Comparison of ENCODE assay signal across 18 cellular contexts in genomic region chr11:12275818-12276217, GRCh38.
DNase-seq lines count a peak whose midpoint lies in the region; ATAC-seq, FAIRE-seq and TF ChIP-seq lines count a peak whose summit lies in the region.
"Had no signal": no experiment of that assay in that cellular context is flagged by ENCODE, and none has a peak within 500 bp of the region (broad histone marks: within the 10 kb centered on the region; RNA-seq: fewer than 3 reads in every experiment).

No MANE protein-coding gene starts in this region.

- H3K27ac Mint-ChIP-seq in osteocyte (ENCODE audit: unreplicated experiment): no peak overlapping the region
- H3K27ac Mint-ChIP-seq in activated naive CD4-positive, alpha-beta T cell treated with anti-CD3 and anti-CD28 coated beads, Interleukin-2, amount 10 ng/mL, durations not matched to agents 7 days and 5 days: no peak overlapping the region

- H3K4me2 ChIP-seq in K562 (ENCODE audit: insufficient read depth, low read length): no peak overlapping the region
- H3K4me2 ChIP-seq: BLaER1 had no signal

- H3K27me3 Mint-ChIP-seq in osteocyte (ENCODE audit: unreplicated experiment): no peaks in the 10 kb centered on the region
- H3K27me3 Mint-ChIP-seq in activated naive CD4-positive, alpha-beta T cell treated with anti-CD3 and anti-CD28 coated beads, Interleukin-2, amount 10 ng/mL, durations not matched to agents 7 days and 5 days: no peaks in the 10 kb centered on the region

- TF ChIP-seq CTCF in K562 (IDR thresholded peaks at IDR 0.05 in 2 of 3, conservative IDR thresholded peaks at IDR 0.05 in 1 of 3; ENCODE audit: insufficient read depth in 2 of 3, low read depth in 1 of 3, low read length in 3 of 3) (no peak), osteocyte (IDR thresholded peaks at IDR 0.05) (no peak)

- H3K36me3 ChIP-seq in K562 (ENCODE audit: control insufficient read depth, insufficient read depth, low read length): no peaks in the 10 kb centered on the region
- H3K36me3 ChIP-seq: BLaER1 had no signal

- H3K27ac ChIP-seq in K562 (ENCODE audit: extremely low read depth, low read depth, low read length): peak overlapping the region; percentile 72; the same call in 1 of the 3 replicates
- H3K27ac ChIP-seq: BLaER1 had no signal

- H2AFZ ChIP-seq in K562 (ENCODE audit: low read depth, low read length): no peak overlapping the region

- TF ChIP-seq RAD21 in K562 (CRISPR knock-in tag; conservative IDR thresholded peaks at IDR 0.05 in 1 of 2, IDR thresholded peaks at IDR 0.05 in 1 of 2): no peak

- peaks cover 25 to 29% of the 10 kb centered on the region in 2 experiments for H3K4me1 ChIP-seq in K562 (replicated peaks in 1 of 2; ENCODE audit: control insufficient read depth in 2 of 2, insufficient read depth in 2 of 2, low read length in 2 of 2)

- no peak for FAIRE-seq in K562 (lab: Jason Lieb, UNC)
- FAIRE-seq: D721Med, G401.6 had no signal

- no peaks in the 10 kb centered on the region for H3K9me3 ChIP-seq in K562 (replicated peaks; ENCODE audit: control insufficient read depth, insufficient read depth, low read depth, low read length)
- H3K9me3 ChIP-seq: BLaER1 had no signal

- H3K9me1 ChIP-seq in K562 (ENCODE audit: control insufficient read depth, insufficient read depth, low read length): no peaks in the 10 kb centered on the region

- peaks cover 2% of the 10 kb centered on the region for H3K36me3 Mint-ChIP-seq in osteocyte (ENCODE audit: unreplicated experiment)
- no peaks in the 10 kb centered on the region for H3K36me3 Mint-ChIP-seq in activated naive CD4-positive, alpha-beta T cell treated with anti-CD3 and anti-CD28 coated beads, Interleukin-2, amount 10 ng/mL, durations not matched to agents 7 days and 5 days
- H3K36me3 Mint-ChIP-seq: CD8-positive, alpha-beta T cell had no signal

- intact Hi-C loops in K562 (cut with micrococcal nuclease): loop anchor here (2.0 kb wide), 1 partner anchor 75 kb away; no protein-coding TSS in a partner anchor

- no peak for ATAC-seq in activated CD4-positive, CD25-positive, alpha-beta regulatory T cell treated with anti-CD3 and anti-CD28 coated beads, Interleukin-2, amount 50 U/mL, for 24 hours
- no peak for ATAC-seq in K562
- ATAC-seq: CD8-positive, alpha-beta T cell had no signal

- peak; percentile 26 for DNase-seq in activated CD4-positive, CD25-positive, alpha-beta regulatory T cell treated with anti-CD3 and anti-CD28 coated beads, Interleukin-2, amount 50 U/mL, for 72 hours
- DNase-seq in COLO668 (lab: John Stamatoyannopoulos, UW; ENCODE audit: unreplicated experiment): peak; percentile 29
- DNase-seq in K562 (ENCODE audit: extremely low read depth in 1 of 4, low spot score in 3 of 4): no peak
- DNase-seq in osteocyte (ENCODE audit: extremely low spot score, unreplicated experiment): peak; percentile 53
- DNase-seq in NCI-H524 treated with DMSO at 0.1 percent for 48 hours (lab: John Stamatoyannopoulos, UW): no peak
- DNase-seq in activated naive CD4-positive, alpha-beta T cell treated with anti-CD3 and anti-CD28 coated beads, Interleukin-2, amount 10 ng/mL, durations not matched to agents 7 days and 5 days: no peak
- DNase-seq in glomerular visceral epithelial cell (ENCODE audit: extremely low spot score): no peak
- DNase-seq: 8988T; CD8-positive, alpha-beta T cell; DND-41; GOT3; KBM-7; MV-4-11; NCI-H82 had no signal

- no peak overlapping the region for H3K4me3 ChIP-seq in K562
- H3K4me3 ChIP-seq: BLaER1 had no signal

- no peaks in the 10 kb centered on the region for H3K9me3 Mint-ChIP-seq in osteocyte (ENCODE audit: unreplicated experiment)
- H3K9me3 Mint-ChIP-seq in activated naive CD4-positive, alpha-beta T cell treated with anti-CD3 and anti-CD28 coated beads, Interleukin-2, amount 10 ng/mL, durations not matched to agents 7 days and 5 days: no peaks in the 10 kb centered on the region
- H3K9me3 Mint-ChIP-seq: CD8-positive, alpha-beta T cell had no signal

- no peak for TF ChIP-seq POLR2A in K562 (conservative IDR thresholded peaks at IDR 0.05)

- in situ Hi-C loops in K562 (cut with MboI): no loop called here

- POLR2A ChIA-PET in K562 (lab: Yijun Ruan, JAX): no interaction called here

- no peaks in the 10 kb centered on the region for H4K20me1 ChIP-seq in K562 (replicated peaks; ENCODE audit: control insufficient read depth, insufficient read depth, low read length)
- H4K20me1 ChIP-seq: BLaER1 had no signal

- no TSS peak for BruUV-seq in K562 (replicated peaks; lab: Mats Ljungman, UMichigan)

- TF ChIP-seq EP300 in K562 (IDR thresholded peaks at IDR 0.05; ENCODE audit: low read length): no peak

- CTCF ChIA-PET in K562 (lab: Yijun Ruan, JAX; ENCODE audit: low intra/inter-chr PET ratio): no interaction called here
- CTCF ChIA-PET in activated naive CD4-positive, alpha-beta T cell treated with anti-CD3 and anti-CD28 coated beads, Interleukin-2, amount 10 ng/mL, durations not matched to agents 7 days and 5 days (lab: Charles Lee): no interaction called here

- H3K27me3 ChIP-seq in K562 (ENCODE audit: control insufficient read depth in 2 of 2, insufficient read depth in 2 of 2, low read length in 2 of 2): no peaks in the 10 kb centered on the region
- H3K27me3 ChIP-seq: BLaER1 had no signal

- H3K4me3 Mint-ChIP-seq in osteocyte (ENCODE audit: unreplicated experiment): no peak overlapping the region
- no peak overlapping the region for H3K4me3 Mint-ChIP-seq in activated naive CD4-positive, alpha-beta T cell treated with anti-CD3 and anti-CD28 coated beads, Interleukin-2, amount 10 ng/mL, durations not matched to agents 7 days and 5 days
- H3K4me3 Mint-ChIP-seq: CD8-positive, alpha-beta T cell had no signal

- 92% methylated on average over 9 of the region's 9 CpGs for WGBS in K562 (ENCODE audit: insufficient coverage, low coverage, missing lambda C conversion rate)

- H3K79me2 ChIP-seq in K562 (ENCODE audit: control insufficient read depth, insufficient read depth, low read length): no peaks in the 10 kb centered on the region

- peaks cover 30% of the 10 kb centered on the region for H3K4me1 Mint-ChIP-seq in osteocyte (ENCODE audit: unreplicated experiment)
- H3K4me1 Mint-ChIP-seq in activated naive CD4-positive, alpha-beta T cell treated with anti-CD3 and anti-CD28 coated beads, Interleukin-2, amount 10 ng/mL, durations not matched to agents 7 days and 5 days: no peaks in the 10 kb centered on the region

- H3K9ac ChIP-seq in K562 (ENCODE audit: insufficient read depth in 1 of 2, low read depth in 2 of 2, low read length in 2 of 2): peak overlapping the region in 1 of 2 experiments; percentile 46; a peak in 1 of 4 replicates
- H3K9ac ChIP-seq: BLaER1 had no signal

TF ChIP-seq in K562, 482 proteins besides CTCF, POLR2A, EP300 and RAD21 (continues in another document):
- TF ChIP-seq EHMT2 (IDR thresholded peaks at IDR 0.05): no peak
- TF ChIP-seq ZNF695 (CRISPR knock-in tag; IDR thresholded peaks at IDR 0.05): no peak
- no peak for TF ChIP-seq CGGBP1 (CRISPR knock-in tag; IDR thresholded peaks at IDR 0.05)
- TF ChIP-seq RFX7 (CRISPR knock-in tag; IDR thresholded peaks at IDR 0.05): no peak
- no peak for TF ChIP-seq REST (CRISPR knock-in tag; IDR thresholded peaks at IDR 0.05; ENCODE audit: low read depth)
- no peak for TF ChIP-seq TAF1 (IDR thresholded peaks at IDR 0.05; ENCODE audit: control insufficient read depth, extremely low read depth, insufficient read depth, low read length, severe bottlenecking)
- TF ChIP-seq ZNF253 (CRISPR knock-in tag; conservative IDR thresholded peaks at IDR 0.05): no peak
- no peak for TF ChIP-seq SAP30 (IDR thresholded peaks at IDR 0.05; ENCODE audit: borderline replicate concordance, insufficient read depth, low read depth, low read length, poor library complexity, severe bottlenecking)
- TF ChIP-seq, protein P1, sequence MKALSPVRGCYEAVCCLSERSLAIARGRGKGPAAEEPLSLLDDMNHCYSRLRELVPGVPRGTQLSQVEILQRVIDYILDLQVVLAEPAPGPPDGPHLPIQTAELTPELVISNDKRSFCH (CRISPR knock-in tag; IDR thresholded peaks at IDR 0.05): no peak
- TF ChIP-seq, protein P1 (tag; IDR thresholded peaks at IDR 0.05): no peak
- TF ChIP-seq ZNF584 (CRISPR knock-in tag; IDR thresholded peaks at IDR 0.05; ENCODE audit: low read depth): no peak
- no peak for TF ChIP-seq KAT7 (CRISPR knock-in tag; IDR thresholded peaks at IDR 0.05; ENCODE audit: borderline replicate concordance)
- no peak for TF ChIP-seq MIER1 (IDR thresholded peaks at IDR 0.05; ENCODE audit: low read depth)
- TF ChIP-seq U2AF1 (optimal IDR thresholded peaks at IDR 0.05; ENCODE audit: low read depth, low read length): no peak

Comparison
In these comparisons a context has a peak if more than half of its experiments do, and no peak if none do; other contexts are left out.
1. DNase-seq: peak in activated CD4-positive, CD25-positive, alpha-beta regulatory T cell treated with anti-CD3 and anti-CD28 coated beads, Interleukin-2, amount 50 U/mL, for 72 hours (single experiment), COLO668 (single experiment) and osteocyte (single experiment); none in K562 (0 of 4), NCI-H524 treated with DMSO at 0.1 percent for 48 hours (single experiment), activated naive CD4-positive, alpha-beta T cell treated with anti-CD3 and anti-CD28 coated beads, Interleukin-2, amount 10 ng/mL, durations not matched to agents 7 days and 5 days (single experiment) and glomerular visceral epithelial cell (single experiment).